Comparison of ENCODE assay signal across 8 cellular contexts in genomic region chr21:44155231-44155993, GRCh38. TPM values are rescaled to one million over a fixed set of nuclear protein-coding genes. Genes with fewer than 3 reads are reported as not detected.
DNase-seq lines count a peak whose midpoint lies in the region; ATAC-seq, FAIRE-seq and TF ChIP-seq lines count a peak whose summit lies in the region.
"Not testable (repeated sequence)": the region's sequence is repeated elsewhere in the genome, so short reads cannot be mapped to it uniquely, and the experiment has no call there.

No MANE protein-coding gene starts in this region.

- CTCF ChIA-PET in activated CD4-positive, alpha-beta memory T cell treated with anti-CD3 and anti-CD28 coated beads for 36 hours (lab: Charles Lee); activated naive CD4-positive, alpha-beta T cell treated with anti-CD3 and anti-CD28 coated beads, Interleukin-2, amount 10 ng/mL, durations not matched to agents 7 days and 5 days (lab: Charles Lee); naive thymus-derived CD4-positive, alpha-beta T cell (lab: Charles Lee): not testable (repeated sequence)

- not testable (repeated sequence) for H3K27ac ChIP-seq in naive thymus-derived CD4-positive, alpha-beta T cell (ENCODE audit: low read depth, low read length)

- H3K27ac Mint-ChIP-seq in activated CD4-positive, alpha-beta memory T cell treated with anti-CD3 and anti-CD28 coated beads for 36 hours; activated naive CD4-positive, alpha-beta T cell treated with anti-CD3 and anti-CD28 coated beads, Interleukin-2, amount 10 ng/mL, durations not matched to agents 7 days and 5 days; naive thymus-derived CD4-positive, alpha-beta T cell: not testable (repeated sequence)

- not testable (repeated sequence) for H3K4me3 ChIP-seq in naive thymus-derived CD4-positive, alpha-beta T cell (ENCODE audit: low read length)

- not testable (repeated sequence) for H3K4me1 ChIP-seq in naive thymus-derived CD4-positive, alpha-beta T cell (ENCODE audit: control insufficient read depth in 2 of 2, insufficient read depth in 2 of 2, low read length in 2 of 2)

- peak; percentile 47 for ATAC-seq in GM19025 (IDR thresholded peaks at IDR 0.05; ENCODE audit: low read depth, unreplicated experiment)
- ATAC-seq in GM21737 (IDR thresholded peaks at IDR 0.05; ENCODE audit: unreplicated experiment) = peak; percentile 23
- peak; percentile 35 for ATAC-seq in HG02973 (IDR thresholded peaks at IDR 0.05; ENCODE audit: unreplicated experiment)
- peak; percentile 42 for ATAC-seq in HG03439 (IDR thresholded peaks at IDR 0.05; ENCODE audit: unreplicated experiment)
- peak; percentile 17 for ATAC-seq in naive thymus-derived CD4-positive, alpha-beta T cell

- H3K4me3 Mint-ChIP-seq in activated CD4-positive, alpha-beta memory T cell treated with anti-CD3 and anti-CD28 coated beads for 36 hours; activated naive CD4-positive, alpha-beta T cell treated with anti-CD3 and anti-CD28 coated beads, Interleukin-2, amount 10 ng/mL, durations not matched to agents 7 days and 5 days; naive thymus-derived CD4-positive, alpha-beta T cell: not testable (repeated sequence)

- H3K27me3 ChIP-seq in naive thymus-derived CD4-positive, alpha-beta T cell (ENCODE audit: control insufficient read depth in 2 of 2, insufficient read depth in 2 of 2, low read length in 2 of 2) = not testable (repeated sequence)

- not testable (repeated sequence) for H3K9me3 Mint-ChIP-seq in activated CD4-positive, alpha-beta memory T cell treated with anti-CD3 and anti-CD28 coated beads for 36 hours; activated naive CD4-positive, alpha-beta T cell treated with anti-CD3 and anti-CD28 coated beads, Interleukin-2, amount 10 ng/mL, durations not matched to agents 7 days and 5 days; naive thymus-derived CD4-positive, alpha-beta T cell

- peak; percentile 99 for FAIRE-seq in GM12891 (lab: Jason Lieb, UNC)

- H3K27me3 Mint-ChIP-seq in activated CD4-positive, alpha-beta memory T cell treated with anti-CD3 and anti-CD28 coated beads for 36 hours; activated naive CD4-positive, alpha-beta T cell treated with anti-CD3 and anti-CD28 coated beads, Interleukin-2, amount 10 ng/mL, durations not matched to agents 7 days and 5 days; naive thymus-derived CD4-positive, alpha-beta T cell: not testable (repeated sequence)

- intact Hi-C loops in activated CD4-positive, alpha-beta memory T cell treated with anti-CD3 and anti-CD28 coated beads for 36 hours (cut with micrococcal nuclease); naive thymus-derived CD4-positive, alpha-beta T cell (cut with micrococcal nuclease): not testable (repeated sequence)

- not testable (repeated sequence) for H3K9me3 ChIP-seq in naive thymus-derived CD4-positive, alpha-beta T cell (ENCODE audit: control insufficient read depth in 2 of 3, low read length in 3 of 3)

- H3K4me1 Mint-ChIP-seq in activated CD4-positive, alpha-beta memory T cell treated with anti-CD3 and anti-CD28 coated beads for 36 hours (ENCODE audit: low read depth); activated naive CD4-positive, alpha-beta T cell treated with anti-CD3 and anti-CD28 coated beads, Interleukin-2, amount 10 ng/mL, durations not matched to agents 7 days and 5 days; naive thymus-derived CD4-positive, alpha-beta T cell: not testable (repeated sequence)

- TF ChIP-seq POLR2A in GM12891 (IDR thresholded peaks at IDR 0.05; ENCODE audit: low read depth, low read length) = not testable (repeated sequence)

- not testable (repeated sequence) for H3K36me3 ChIP-seq in naive thymus-derived CD4-positive, alpha-beta T cell (ENCODE audit: control insufficient read depth in 2 of 3, insufficient read depth in 3 of 3, low read length in 3 of 3)

- POLR2A ChIA-PET in activated CD4-positive, alpha-beta memory T cell treated with anti-CD3 and anti-CD28 coated beads for 36 hours (lab: Charles Lee); naive thymus-derived CD4-positive, alpha-beta T cell (lab: Charles Lee): not testable (repeated sequence)

- not testable (repeated sequence) for H3K36me3 Mint-ChIP-seq in activated CD4-positive, alpha-beta memory T cell treated with anti-CD3 and anti-CD28 coated beads for 36 hours; activated naive CD4-positive, alpha-beta T cell treated with anti-CD3 and anti-CD28 coated beads, Interleukin-2, amount 10 ng/mL, durations not matched to agents 7 days and 5 days; naive thymus-derived CD4-positive, alpha-beta T cell

- not testable (repeated sequence) for DNase-seq in GM12891 (ENCODE audit: insufficient read length, low spot score)
- peak; percentile 59 for DNase-seq in activated CD4-positive, alpha-beta memory T cell treated with anti-CD3 and anti-CD28 coated beads for 36 hours
- DNase-seq in activated naive CD4-positive, alpha-beta T cell treated with anti-CD3 and anti-CD28 coated beads, Interleukin-2, amount 10 ng/mL, durations not matched to agents 7 days and 5 days = peak; percentile 40
- DNase-seq in naive thymus-derived CD4-positive, alpha-beta T cell = peak in 1 of 9 donors; percentile 10

RNA-seq across cellular contexts. Expression of gene GATD3, which starts 21.9 kb away (rescaled TPM):
- 20.6 TPM for polyA plus RNA-seq in GM12891 (2012; ENCODE audit: low read depth, missing spikeins)
- 10 to 100 TPM; 40.1 to 44.9 TPM for total RNA-seq in activated CD4-positive, alpha-beta memory T cell treated with anti-CD3 and anti-CD28 coated beads for 36 hours
- 10 to 100 TPM; 13.3 to 47.8 (median 46.5) TPM for total RNA-seq in naive thymus-derived CD4-positive, alpha-beta T cell
- polyA plus RNA-seq in naive thymus-derived CD4-positive, alpha-beta T cell = 10 to 100 TPM; 51.2 to 56.8 TPM

RNA-seq across cellular contexts. Expression of gene PWP2, which starts 48.2 kb away (rescaled TPM):
- polyA plus RNA-seq in GM12891 (2012; ENCODE audit: low read depth, missing spikeins) = 3.5 TPM
- 10 to 100 TPM; 38.5 to 39.8 TPM for total RNA-seq in activated CD4-positive, alpha-beta memory T cell treated with anti-CD3 and anti-CD28 coated beads for 36 hours
- total RNA-seq in naive thymus-derived CD4-positive, alpha-beta T cell = 10 to 100 TPM; 12.0 to 42.3 (median 23.0) TPM
- polyA plus RNA-seq in naive thymus-derived CD4-positive, alpha-beta T cell = 10 to 100 TPM in 1 of 2 donors, 1 to 10 TPM in 1; 8.7 to 17.9 TPM
